ENCODE assay signal across 38 cellular contexts in the genomic region with DNA sequence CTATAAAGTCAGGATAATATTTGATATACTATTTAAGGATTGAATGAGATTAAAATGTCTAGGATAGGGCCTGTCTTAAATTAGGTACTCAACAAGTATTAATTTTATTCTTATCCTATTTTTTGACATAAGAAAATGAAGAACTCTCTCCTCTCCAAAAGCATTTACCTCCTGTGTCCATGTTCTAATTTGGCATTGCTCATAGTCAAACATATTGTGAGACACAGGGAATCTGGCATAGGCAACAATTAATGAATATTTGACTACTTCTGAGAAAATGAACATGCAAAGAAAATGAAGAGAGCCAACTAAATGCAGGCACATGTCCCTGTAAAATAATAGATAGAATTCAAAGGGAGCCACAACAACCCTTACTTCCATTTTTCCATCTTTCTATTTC.
"Had no signal": no experiment of that assay in that cellular context is flagged by ENCODE, and none has a peak within 500 bp of the region (broad histone marks: within the 10 kb centered on the region; RNA-seq: fewer than 3 reads in every experiment).

No MANE protein-coding gene starts in this region.

- ATAC-seq: activated CD4-positive, CD25-positive, alpha-beta regulatory T cell treated with anti-CD3 and anti-CD28 coated beads, Interleukin-2, amount 50 U/mL, for 24 hours; activated CD8-positive, alpha-beta memory T cell treated with anti-CD3 and anti-CD28 coated beads, Interleukin-2, amount 10 ng/mL, durations not matched to agents 7 days and 5 days; activated CD8-positive, alpha-beta T cell treated with anti-CD3 and anti-CD28 coated beads for 36 hours; activated naive CD8-positive, alpha-beta T cell treated with anti-CD3 and anti-CD28 coated beads, Interleukin-2, amount 50 U/mL, for 24 hours; body of pancreas; effector memory CD8-positive, alpha-beta T cell; foreskin keratinocyte; gastroesophageal sphincter; heart right ventricle; T-helper 17 cell had no signal

- H3K27me3 ChIP-seq: adrenal gland, body of pancreas, breast epithelium, cardiac muscle cell, esophagus muscularis mucosa, foreskin keratinocyte, gastroesophageal sphincter, heart right ventricle had no signal

- H3K4me1 Mint-ChIP-seq: activated B cell treated with CpG ODN at 0.5 μM for 24 hours; activated CD8-positive, alpha-beta memory T cell treated with anti-CD3 and anti-CD28 coated beads, Interleukin-2, amount 10 ng/mL, durations not matched to agents 7 days and 5 days; activated naive CD4-positive, alpha-beta T cell treated with anti-CD3 and anti-CD28 coated beads, Interleukin-2, amount 50 U/mL, for 24 hours; activated naive CD8-positive, alpha-beta T cell treated with anti-CD3 and anti-CD28 coated beads for 36 hours; activated naive CD8-positive, alpha-beta T cell treated with anti-CD3 and anti-CD28 coated beads, Interleukin-2, amount 50 U/mL, for 24 hours; T-helper 17 cell had no signal

- H3K27ac ChIP-seq: adrenal gland, body of pancreas, breast epithelium, cardiac muscle cell, esophagus muscularis mucosa, foreskin keratinocyte, gastroesophageal sphincter, heart right ventricle, WERI-Rb-1 had no signal

- H3K36me3 ChIP-seq: adrenal gland, breast epithelium, cardiac muscle cell, esophagus muscularis mucosa, gastroesophageal sphincter, heart right ventricle, WERI-Rb-1 had no signal

- H3K27me3 Mint-ChIP-seq: activated B cell treated with CpG ODN at 0.5 μM for 24 hours; activated CD8-positive, alpha-beta memory T cell treated with anti-CD3 and anti-CD28 coated beads, Interleukin-2, amount 10 ng/mL, durations not matched to agents 7 days and 5 days; activated CD8-positive, alpha-beta T cell treated with anti-CD3 and anti-CD28 coated beads for 36 hours; activated naive CD8-positive, alpha-beta T cell treated with anti-CD3 and anti-CD28 coated beads, Interleukin-2, amount 50 U/mL, for 24 hours; effector memory CD8-positive, alpha-beta T cell; T-helper 17 cell had no signal

- H3K4me1 ChIP-seq: adrenal gland, body of pancreas, breast epithelium, esophagus muscularis mucosa, foreskin keratinocyte, gastroesophageal sphincter, heart right ventricle had no signal

- H3K4me3 ChIP-seq: adrenal gland, body of pancreas, breast epithelium, cardiac muscle cell, esophagus muscularis mucosa, gastroesophageal sphincter, heart right ventricle had no signal

- H3K36me3 Mint-ChIP-seq: activated CD8-positive, alpha-beta memory T cell treated with anti-CD3 and anti-CD28 coated beads, Interleukin-2, amount 10 ng/mL, durations not matched to agents 7 days and 5 days; activated naive CD8-positive, alpha-beta T cell treated with anti-CD3 and anti-CD28 coated beads for 36 hours had no signal

- H3K9me3 Mint-ChIP-seq: T-helper 2 cell treated with Interferon-gamma antibody and Interleukin-4, amounts not matched to agents 5 μg/mL and 100 μg/mL, for 36 hours had no signal

- H3K27ac Mint-ChIP-seq: activated B cell treated with CpG ODN at 0.5 μM for 24 hours; activated CD8-positive, alpha-beta memory T cell treated with anti-CD3 and anti-CD28 coated beads, Interleukin-2, amount 10 ng/mL, durations not matched to agents 7 days and 5 days; activated CD8-positive, alpha-beta T cell treated with anti-CD3 and anti-CD28 coated beads for 36 hours; activated naive CD4-positive, alpha-beta T cell treated with anti-CD3 and anti-CD28 coated beads for 36 hours; activated naive CD4-positive, alpha-beta T cell treated with anti-CD3 and anti-CD28 coated beads, Interleukin-2, amount 50 U/mL, for 24 hours; activated naive CD8-positive, alpha-beta T cell treated with anti-CD3 and anti-CD28 coated beads for 36 hours; activated naive CD8-positive, alpha-beta T cell treated with anti-CD3 and anti-CD28 coated beads, Interleukin-2, amount 50 U/mL, for 24 hours; activated T-helper 1 cell treated with anti-CD3 and anti-CD28 coated beads, Interleukin-12 subunit alpha, Interleukin-12 subunit beta, Interleukin-2, Interleukin-4 antibody, amounts not matched to agents 30 ng/mL and 10 ng/mL and 1 ng/mL, durations not matched to agents 14 hours and 24 hours and 36 hours; activated T-helper 2 cell treated with anti-CD3 and anti-CD28 coated beads, Interferon-gamma antibody, Interleukin-2, Interleukin-4, amounts not matched to agents 10 μg/mL and 5 μg/mL and 100 μg/mL, durations not matched to agents 14 hours and 24 hours and 36 hours; effector memory CD8-positive, alpha-beta T cell; T-helper 17 cell; T-helper 2 cell treated with Interferon-gamma antibody and Interleukin-4, amounts not matched to agents 5 μg/mL and 100 μg/mL, for 36 hours had no signal

- H3K4me3 Mint-ChIP-seq: activated B cell treated with CpG ODN at 0.5 μM for 24 hours; activated CD8-positive, alpha-beta memory T cell treated with anti-CD3 and anti-CD28 coated beads, Interleukin-2, amount 10 ng/mL, durations not matched to agents 7 days and 5 days; activated CD8-positive, alpha-beta T cell treated with anti-CD3 and anti-CD28 coated beads for 36 hours; activated naive CD4-positive, alpha-beta T cell treated with anti-CD3 and anti-CD28 coated beads for 36 hours; activated naive CD4-positive, alpha-beta T cell treated with anti-CD3 and anti-CD28 coated beads, Interleukin-2, amount 50 U/mL, for 24 hours; activated naive CD8-positive, alpha-beta T cell treated with anti-CD3 and anti-CD28 coated beads for 36 hours; activated naive CD8-positive, alpha-beta T cell treated with anti-CD3 and anti-CD28 coated beads, Interleukin-2, amount 50 U/mL, for 24 hours; activated T-helper 1 cell treated with anti-CD3 and anti-CD28 coated beads, Interleukin-12 subunit alpha, Interleukin-12 subunit beta, Interleukin-2, Interleukin-4 antibody, amounts not matched to agents 30 ng/mL and 10 ng/mL and 1 ng/mL, durations not matched to agents 14 hours and 24 hours and 36 hours; effector memory CD8-positive, alpha-beta T cell; T-helper 17 cell; T-helper 2 cell treated with Interferon-gamma antibody and Interleukin-4, amounts not matched to agents 5 μg/mL and 100 μg/mL, for 36 hours had no signal

- DNase-seq: activated B cell treated with CpG ODN at 0.5 μM for 24 hours; activated CD4-positive, alpha-beta T cell treated with anti-CD3 and anti-CD28 coated beads for 48 hours; activated CD4-positive, alpha-beta T cell treated with anti-CD3 and anti-CD28 coated beads, Interleukin-2, amount 50 U/mL, for 1 hour; activated CD4-positive, alpha-beta T cell treated with anti-CD3 and anti-CD28 coated beads, Interleukin-2, amount 50 U/mL, for 48 hours; activated CD8-positive, alpha-beta memory T cell treated with anti-CD3 and anti-CD28 coated beads, Interleukin-2, amount 10 ng/mL, durations not matched to agents 7 days and 5 days; activated CD8-positive, alpha-beta memory T cell treated with anti-CD3 and anti-CD28 coated beads, Interleukin-2, amount 50 U/mL, for 4 hours; activated CD8-positive, alpha-beta T cell treated with anti-CD3 and anti-CD28 coated beads for 36 hours; activated effector memory CD4-positive, alpha-beta T cell treated with anti-CD3 and anti-CD28 coated beads, Interleukin-2, amount 50 U/mL, for 16 hours; activated naive CD4-positive, alpha-beta T cell treated with anti-CD3 and anti-CD28 coated beads for 36 hours; activated naive CD8-positive, alpha-beta T cell treated with anti-CD3 and anti-CD28 coated beads for 36 hours; activated naive CD8-positive, alpha-beta T cell treated with anti-CD3 and anti-CD28 coated beads, Interleukin-2, amount 50 U/mL, for 24 hours; activated T-cell treated with anti-CD3 and anti-CD28 coated beads, Interleukin-2, amount 50 U/mL, for 1 hour; activated T-cell treated with anti-CD3 and anti-CD28 coated beads, Interleukin-2, amount 50 U/mL, for 48 hours; adrenal gland; amygdala; aorta; body of pancreas; central memory CD4-positive, alpha-beta T cell; cortex of kidney; dermis blood vessel endothelial cell; effector CD4-positive, alpha-beta T cell; effector memory CD8-positive, alpha-beta T cell; erythroblast; foreskin keratinocyte; heart right ventricle; T-helper 1 cell; T-helper 17 cell; T1000; WERI-Rb-1 had no signal

- H3K9me3 ChIP-seq: adrenal gland, body of pancreas, esophagus muscularis mucosa had no signal
